In the genomic region with DNA sequence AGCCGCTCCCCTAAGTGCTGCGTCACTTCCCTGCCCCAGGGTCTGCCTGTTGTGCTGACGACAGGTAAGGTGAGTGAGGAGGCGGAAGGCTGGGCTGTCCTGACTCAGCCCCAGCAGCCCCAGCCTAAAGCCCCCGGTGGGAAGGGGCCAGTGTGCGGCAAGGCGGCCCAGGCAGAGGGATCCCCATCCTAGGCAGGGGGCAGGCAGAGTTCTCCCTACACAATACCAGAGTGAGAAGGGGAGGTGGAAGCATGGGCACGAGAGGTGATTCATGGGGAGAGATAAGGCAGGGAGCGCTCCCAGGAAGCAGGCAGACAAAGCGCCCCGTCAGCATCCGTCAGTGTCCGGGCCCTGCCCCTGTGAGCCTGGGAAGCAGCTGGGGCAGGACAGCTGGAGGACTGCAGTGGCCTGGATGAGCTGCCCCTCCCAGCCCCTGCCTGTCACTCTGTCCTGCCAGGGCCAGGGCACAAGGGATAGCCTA, we compare ENCODE assay signal across 14 cellular contexts. TPM values are rescaled to one million over a fixed set of nuclear protein-coding genes. Genes with fewer than 3 reads are reported as not detected.
DNase-seq lines count a peak whose midpoint lies in the region; ATAC-seq and TF ChIP-seq lines count a peak whose summit lies in the region.
"Had no signal": no experiment of that assay in that cellular context is flagged by ENCODE, and none has a peak within 500 bp of the region (broad histone marks: within the 10 kb centered on the region; RNA-seq: fewer than 3 reads in every experiment).

No MANE protein-coding gene starts in this region.

- DNase-seq in GM03348 (ENCODE audit: low spot score) (peak; percentile 47), SJCRH30 (peak; percentile 94 to 96), fibroblast of pulmonary artery (ENCODE audit: low read depth) (peak; percentile 68), ovary (peak in 4 of 5 donors; percentile 43 to 69 (median 60)), pons (ENCODE audit: low spot score) (no peak), nucleus accumbens (lab: John Stamatoyannopoulos, UW) (no peak)
- DNase-seq: activated CD4-positive, alpha-beta T cell treated with anti-CD3 and anti-CD28 coated beads, Interleukin-2, amount 10 ng/mL, durations not matched to agents 7 days and 5 days; activated effector memory CD4-positive, alpha-beta T cell treated with Interleukin-2 at 50 U/mL for 16 hours; NCI-H187; SW 1271 had no signal

- TF ChIP-seq CTCF in fibroblast of pulmonary artery (IDR thresholded peaks at IDR 0.05; ENCODE audit: low read length, missing control alignments): no peak
- no peak for TF ChIP-seq CTCF in ovary (IDR thresholded peaks at IDR 0.05)

- no peak for TF ChIP-seq EP300 in ovary (IDR thresholded peaks at IDR 0.05)

- H3K36me3 ChIP-seq in SJCRH30: no peaks in the 10 kb centered on the region
- H3K36me3 ChIP-seq in ovary: no peaks in the 10 kb centered on the region

- no peak for TF ChIP-seq POLR2A in ovary (IDR thresholded peaks at IDR 0.05)

- H3K9me3 ChIP-seq in SJCRH30 (replicated peaks) (no peaks in the 10 kb centered on the region), ovary (no peaks in the 10 kb centered on the region)

- ATAC-seq in HG02938 (IDR thresholded peaks at IDR 0.05; ENCODE audit: unreplicated experiment) (no peak), GM21723 (IDR thresholded peaks at IDR 0.05; ENCODE audit: unreplicated experiment) (no peak)
- ATAC-seq: left lung had no signal

- H3K4me3 ChIP-seq in SJCRH30 (peak overlapping the region; percentile 12), fibroblast of pulmonary artery (replicated peaks; ENCODE audit: low read depth, low read length) (no peak overlapping the region), ovary (no peak overlapping the region)
- H3K4me3 ChIP-seq: left lung had no signal

- H3K27ac ChIP-seq in SJCRH30 (peak overlapping the region; percentile 46), ovary (peak overlapping the region; percentile 23 to 24)
- H3K27ac ChIP-seq: left lung had no signal

- intact Hi-C loops in ovary (cut with DNase I): no loop called here

- H3K4me1 ChIP-seq in SJCRH30 (peaks cover 11% of the 10 kb centered on the region), ovary (ENCODE audit: insufficient read depth) (no peaks in the 10 kb centered on the region)

- H3K27me3 ChIP-seq in SJCRH30: no peaks in the 10 kb centered on the region
- no peaks in the 10 kb centered on the region for H3K27me3 ChIP-seq in ovary

- 55 to 71% (median 58%) methylated on average over 13 of the region's 13 CpGs for WGBS in ovary, 3 donors

RNA-seq across cellular contexts. Expression of a gene that starts 4.0 kb away (rescaled TPM):
- 2.1 TPM in 2 replicates for total RNA-seq in SJCRH30 (2014; rRNA removed; shearing (Covaris generic))
- total RNA-seq in ovary: 1 to 10 TPM; 2.1 to 5.1 (median 2.6) TPM
- polyA plus RNA-seq in ovary: 1 to 10 TPM in 1 of 2 donors, under 1 TPM in 1; 0.93 to 1.3 TPM

RNA-seq across cellular contexts. Expression of a gene that starts 46.2 kb away (rescaled TPM):
- 0.63 and 0.69 TPM in 2 replicates for total RNA-seq in SJCRH30 (2014; rRNA removed; shearing (Covaris generic))
- 1 to 10 TPM in 6 of 7 donors, under 1 TPM in 1; 0.61 to 5.7 (median 2.5) TPM for total RNA-seq in ovary
- polyA plus RNA-seq in ovary: 1 to 10 TPM; 1.9 to 7.2 TPM

RNA-seq across cellular contexts. Expression of a gene that starts 48.6 kb away (rescaled TPM):
- total RNA-seq in SJCRH30 (2014; rRNA removed; shearing (Covaris generic)): not detected in 2 replicates
- under 1 TPM in 3 of 7 donors, not detected in 4; 0.05 to 0.38 (median 0.12) TPM for total RNA-seq in ovary
- polyA plus RNA-seq in ovary: under 1 TPM in 1 of 2 donors, not detected in 1; 0.18 TPM
- total RNA-seq: activated CD4-positive, alpha-beta T cell treated with anti-CD3 and anti-CD28 coated beads, Interleukin-2, amount 10 ng/mL, durations not matched to agents 7 days and 5 days; frontal cortex; left lung had no signal

Comparison
In these comparisons a context has a peak if more than half of its experiments do, and no peak if none do; other contexts are left out.
1. DNase-seq: peak in GM03348 (single experiment), SJCRH30 (2 of 2), fibroblast of pulmonary artery (single experiment) and ovary (4 of 5); none in pons (single experiment) and nucleus accumbens (0 of 56).